Comparison of ENCODE assay signal across 11 cellular contexts in genomic region chr3:190319660-190320059, GRCh38. TPM values are rescaled to one million over a fixed set of nuclear protein-coding genes. Genes with fewer than 3 reads are reported as not detected.
DNase-seq lines count a peak whose midpoint lies in the region; ATAC-seq and TF ChIP-seq lines count a peak whose summit lies in the region.
"Had no signal": no experiment of that assay in that cellular context is flagged by ENCODE, and none has a peak within 500 bp of the region (broad histone marks: within the 10 kb centered on the region; RNA-seq: fewer than 3 reads in every experiment).

No MANE protein-coding gene starts in this region.

- H3K4me1 ChIP-seq in mucosa of descending colon (ENCODE audit: low read depth) = peaks cover 9% of the 10 kb centered on the region
- H3K4me1 ChIP-seq in thymus (ENCODE audit: control insufficient read depth, insufficient read depth, low read length) = no peaks in the 10 kb centered on the region
- peaks cover 14% of the 10 kb centered on the region for H3K4me1 ChIP-seq in vagina

- H3K36me3 Mint-ChIP-seq in activated CD8-positive, alpha-beta T cell treated with anti-CD3 and anti-CD28 coated beads for 36 hours (ENCODE audit: low read depth) = no peaks in the 10 kb centered on the region
- H3K36me3 Mint-ChIP-seq in activated CD8-positive, alpha-beta T cell treated with anti-CD3 and anti-CD28 coated beads, Interleukin-2, amount 10 ng/mL, durations not matched to agents 7 days and 5 days (ENCODE audit: low read depth) = no peaks in the 10 kb centered on the region
- H3K36me3 Mint-ChIP-seq in activated naive CD4-positive, alpha-beta T cell treated with anti-CD3 and anti-CD28 coated beads, Interleukin-2, amount 50 U/mL, for 24 hours = no peaks in the 10 kb centered on the region

- DNase-seq in activated CD8-positive, alpha-beta T cell treated with anti-CD3 and anti-CD28 coated beads for 36 hours = peak; percentile 70
- DNase-seq in activated CD8-positive, alpha-beta T cell treated with anti-CD3 and anti-CD28 coated beads, Interleukin-2, amount 10 ng/mL, durations not matched to agents 7 days and 5 days = no peak
- DNase-seq in mucosa of descending colon = no peak
- no peak for DNase-seq in ureter (ENCODE audit: low spot score)
- DNase-seq in OCI-M2 (lab: John Stamatoyannopoulos, UW; ENCODE audit: unreplicated experiment) = no peak
- no peak for DNase-seq in vagina (ENCODE audit: extremely low spot score in 2 of 2)
- DNase-seq: central memory CD4-positive, alpha-beta T cell; NCI-H524 treated with DMSO at 0.1 percent for 48 hours had no signal

- H3K4me3 ChIP-seq in mucosa of descending colon (no peak overlapping the region), thymus (ENCODE audit: low read length) (no peak overlapping the region), vagina (peak overlapping the region in 1 of 2 donors; percentile 49)
- H3K4me3 ChIP-seq: K562 had no signal

- H3K36me3 ChIP-seq in mucosa of descending colon (ENCODE audit: low read depth) (no peaks in the 10 kb centered on the region), thymus (ENCODE audit: control insufficient read depth, insufficient read depth) (no peaks in the 10 kb centered on the region), vagina (no peaks in the 10 kb centered on the region)

- TF ChIP-seq POLR2A in vagina (IDR thresholded peaks at IDR 0.05) = no peak

- H3K27me3 Mint-ChIP-seq in activated CD8-positive, alpha-beta T cell treated with anti-CD3 and anti-CD28 coated beads for 36 hours = peaks cover 30% of the 10 kb centered on the region
- peaks cover 33% of the 10 kb centered on the region for H3K27me3 Mint-ChIP-seq in activated CD8-positive, alpha-beta T cell treated with anti-CD3 and anti-CD28 coated beads, Interleukin-2, amount 10 ng/mL, durations not matched to agents 7 days and 5 days (ENCODE audit: low read depth)
- H3K27me3 Mint-ChIP-seq in activated naive CD4-positive, alpha-beta T cell treated with anti-CD3 and anti-CD28 coated beads, Interleukin-2, amount 50 U/mL, for 24 hours = peaks cover 7% of the 10 kb centered on the region

- intact Hi-C loops in activated CD8-positive, alpha-beta T cell treated with anti-CD3 and anti-CD28 coated beads for 36 hours (cut with micrococcal nuclease) = loop anchor here (5.0 to 10.0 kb wide), 2 partner anchors 92 to 355 kb away; no protein-coding TSS in a partner anchor
- intact Hi-C loops in mucosa of descending colon (cut with DNase I, micrococcal nuclease) = loop anchor here (2.0 to 10.0 kb wide), 5 partner anchors 93 to 365 kb away; no protein-coding TSS in a partner anchor
- intact Hi-C loops in vagina (cut with DNase I) = loop anchor here (10.0 kb wide), 1 partner anchor 345 kb away; no protein-coding TSS in a partner anchor

- H3K9me3 ChIP-seq in mucosa of descending colon = no peaks in the 10 kb centered on the region
- H3K9me3 ChIP-seq in thymus (ENCODE audit: control insufficient read depth) = no peaks in the 10 kb centered on the region
- no peaks in the 10 kb centered on the region for H3K9me3 ChIP-seq in vagina

- H3K27ac ChIP-seq in thymus (ENCODE audit: low read depth) (peak overlapping the region; percentile 25), vagina (no peak overlapping the region)

- H3K27ac Mint-ChIP-seq in activated CD8-positive, alpha-beta T cell treated with anti-CD3 and anti-CD28 coated beads for 36 hours = no peak overlapping the region
- H3K27ac Mint-ChIP-seq in activated CD8-positive, alpha-beta T cell treated with anti-CD3 and anti-CD28 coated beads, Interleukin-2, amount 10 ng/mL, durations not matched to agents 7 days and 5 days = no peak overlapping the region
- H3K27ac Mint-ChIP-seq in activated naive CD4-positive, alpha-beta T cell treated with anti-CD3 and anti-CD28 coated beads, Interleukin-2, amount 50 U/mL, for 24 hours = peak overlapping the region; percentile 91

- 91% methylated on average over 4 of the region's 4 CpGs for WGBS in thymus

- no peak for TF ChIP-seq CTCF in activated CD8-positive, alpha-beta T cell treated with anti-CD3 and anti-CD28 coated beads for 36 hours (IDR thresholded peaks at IDR 0.05)
- TF ChIP-seq CTCF in mucosa of descending colon (IDR thresholded peaks at IDR 0.05) = no peak
- no peak for TF ChIP-seq CTCF in vagina (IDR thresholded peaks at IDR 0.05)

- CTCF ChIA-PET in activated CD8-positive, alpha-beta T cell treated with anti-CD3 and anti-CD28 coated beads for 36 hours (lab: Charles Lee) = interaction anchor here (0.9 to 1.8 kb wide), 5 partner anchors 13 to 358 kb away, joined by 3 to 6 read pairs (median 4); no protein-coding TSS in a partner anchor
- CTCF ChIA-PET in activated CD8-positive, alpha-beta T cell treated with anti-CD3 and anti-CD28 coated beads, Interleukin-2, amount 10 ng/mL, durations not matched to agents 7 days and 5 days (lab: Charles Lee) = no interaction called here

- no peaks in the 10 kb centered on the region for H3K9me3 Mint-ChIP-seq in activated CD8-positive, alpha-beta T cell treated with anti-CD3 and anti-CD28 coated beads for 36 hours
- H3K9me3 Mint-ChIP-seq in activated CD8-positive, alpha-beta T cell treated with anti-CD3 and anti-CD28 coated beads, Interleukin-2, amount 10 ng/mL, durations not matched to agents 7 days and 5 days (ENCODE audit: insufficient read depth) = no peaks in the 10 kb centered on the region
- H3K9me3 Mint-ChIP-seq in activated naive CD4-positive, alpha-beta T cell treated with anti-CD3 and anti-CD28 coated beads, Interleukin-2, amount 50 U/mL, for 24 hours = no peaks in the 10 kb centered on the region

- ATAC-seq in activated CD8-positive, alpha-beta T cell treated with anti-CD3 and anti-CD28 coated beads for 36 hours = peak; percentile 70
- no peak for ATAC-seq in activated CD8-positive, alpha-beta T cell treated with anti-CD3 and anti-CD28 coated beads, Interleukin-2, amount 10 ng/mL, durations not matched to agents 7 days and 5 days
- peak; percentile 34 for ATAC-seq in mucosa of descending colon
- ATAC-seq: K562 had no signal

- H3K27me3 ChIP-seq in thymus (ENCODE audit: control insufficient read depth, insufficient read depth) = peaks cover 13% of the 10 kb centered on the region
- no peaks in the 10 kb centered on the region for H3K27me3 ChIP-seq in vagina

- H3K4me3 Mint-ChIP-seq in activated CD8-positive, alpha-beta T cell treated with anti-CD3 and anti-CD28 coated beads for 36 hours = no peak overlapping the region
- H3K4me3 Mint-ChIP-seq in activated CD8-positive, alpha-beta T cell treated with anti-CD3 and anti-CD28 coated beads, Interleukin-2, amount 10 ng/mL, durations not matched to agents 7 days and 5 days = no peak overlapping the region
- peak overlapping the region; percentile 60 for H3K4me3 Mint-ChIP-seq in activated naive CD4-positive, alpha-beta T cell treated with anti-CD3 and anti-CD28 coated beads, Interleukin-2, amount 50 U/mL, for 24 hours

- H3K4me1 Mint-ChIP-seq in activated CD8-positive, alpha-beta T cell treated with anti-CD3 and anti-CD28 coated beads for 36 hours (ENCODE audit: low read depth) = peaks cover 28% of the 10 kb centered on the region
- H3K4me1 Mint-ChIP-seq in activated CD8-positive, alpha-beta T cell treated with anti-CD3 and anti-CD28 coated beads, Interleukin-2, amount 10 ng/mL, durations not matched to agents 7 days and 5 days (ENCODE audit: low read depth) = peaks cover 9% of the 10 kb centered on the region
- H3K4me1 Mint-ChIP-seq in activated naive CD4-positive, alpha-beta T cell treated with anti-CD3 and anti-CD28 coated beads, Interleukin-2, amount 50 U/mL, for 24 hours = peaks cover 59% of the 10 kb centered on the region

- POLR2A ChIA-PET in activated CD8-positive, alpha-beta T cell treated with anti-CD3 and anti-CD28 coated beads for 36 hours (lab: Charles Lee) = interaction anchor here (1.6 kb wide), 1 partner anchor 13 kb away, joined by 5 read pairs; no protein-coding TSS in a partner anchor
- POLR2A ChIA-PET in activated CD8-positive, alpha-beta T cell treated with anti-CD3 and anti-CD28 coated beads, Interleukin-2, amount 10 ng/mL, durations not matched to agents 7 days and 5 days (lab: Charles Lee) = no interaction called here

RNA-seq across cellular contexts. Expression of gene CLDN1, which starts 2.6 kb away (rescaled TPM):
- total RNA-seq in activated CD8-positive, alpha-beta T cell treated with anti-CD3 and anti-CD28 coated beads for 36 hours = under 1 TPM; 0.58 to 0.77 TPM
- total RNA-seq in activated CD8-positive, alpha-beta T cell treated with anti-CD3 and anti-CD28 coated beads, Interleukin-2, amount 10 ng/mL, durations not matched to agents 7 days and 5 days = not detected
- total RNA-seq in mucosa of descending colon = 1 to 10 TPM in 1 of 3 donors, under 1 TPM in 2; 0.57 to 4.3 (median 0.78) TPM
- polyA plus RNA-seq in thymus = 62.2 TPM
- total RNA-seq in ureter = 64.2 TPM
- total RNA-seq in vagina = 48.6 TPM
- polyA plus RNA-seq: K562 had no signal
